In the genomic region with DNA sequence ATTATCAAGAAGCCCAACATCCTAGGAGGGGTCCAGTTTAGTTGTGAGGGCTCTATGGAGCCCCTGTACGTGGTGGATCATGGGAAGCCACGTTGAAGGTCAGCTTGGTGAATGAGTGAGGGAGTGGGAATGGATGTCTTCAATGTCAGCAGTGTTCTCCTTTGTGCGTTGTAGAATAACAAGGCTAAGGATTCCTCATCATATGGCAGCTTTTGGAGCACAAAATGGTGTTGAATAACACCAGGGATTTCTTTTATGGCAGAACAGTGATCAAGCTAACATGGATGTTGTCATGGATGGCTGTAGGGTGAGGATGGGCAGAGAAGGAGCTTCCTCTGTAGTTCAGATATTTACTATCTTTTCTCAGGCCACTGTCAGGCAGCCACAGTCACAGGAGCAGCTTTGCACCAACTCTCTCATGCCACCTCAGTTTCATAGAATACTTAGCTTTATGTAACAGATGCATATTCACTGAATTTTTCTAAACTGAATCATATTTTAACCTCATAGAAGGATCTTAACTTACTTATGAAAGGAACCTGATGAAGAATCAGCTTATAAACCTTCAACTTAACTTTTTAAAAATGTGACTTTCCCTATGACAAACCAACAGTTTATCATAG, we compare ENCODE assay signal across 20 cellular contexts.
"Had no signal": no experiment of that assay in that cellular context is flagged by ENCODE, and none has a peak within 500 bp of the region (broad histone marks: within the 10 kb centered on the region; RNA-seq: fewer than 3 reads in every experiment).

No MANE protein-coding gene starts in this region.

- DNase-seq: activated CD4-positive, alpha-beta T cell treated with anti-CD3 and anti-CD28 coated beads for 4 hours; activated CD8-positive, alpha-beta memory T cell treated with anti-CD3 and anti-CD28 coated beads, Interleukin-2, amount 50 U/mL, for 48 hours; activated CD8-positive, alpha-beta T cell treated with anti-CD3 and anti-CD28 coated beads, Interleukin-2, amount 10 ng/mL, durations not matched to agents 7 days and 5 days; activated gamma-delta T cell treated with Interleukin-2 at 50 U/mL for 16 hours; amniotic stem cell; caudate nucleus; heart left ventricle; immature natural killer cell; mesendoderm; SK-N-SH; stimulated activated CD4-positive, alpha-beta T cell treated with anti-CD3 and anti-CD28 coated beads, Interleukin-4, amount 100 ng/mL, for 24 hours had no signal

- H3K9me3 ChIP-seq: gastroesophageal sphincter, heart left ventricle, SK-N-SH, thoracic aorta had no signal

- H3K4me2 ChIP-seq: SK-N-SH, smooth muscle cell had no signal

- H3K4me3 Mint-ChIP-seq: activated CD8-positive, alpha-beta T cell treated with anti-CD3 and anti-CD28 coated beads, Interleukin-2, amount 10 ng/mL, durations not matched to agents 7 days and 5 days; activated naive CD8-positive, alpha-beta T cell; immature natural killer cell; nephron; stimulated activated memory B cell treated with anti-CD40 and anti-IgM and Interleukin-4, amounts not matched to agents 10 μg/mL and 1 μg/mL and 100 μg/mL, for 72 hours; T-helper 2 cell treated with Interferon-gamma antibody and Interleukin-4, amounts not matched to agents 5 μg/mL and 100 μg/mL, for 36 hours; WTC11 had no signal

- ATAC-seq: activated CD8-positive, alpha-beta T cell treated with anti-CD3 and anti-CD28 coated beads, Interleukin-2, amount 10 ng/mL, durations not matched to agents 7 days and 5 days; gastroesophageal sphincter; heart left ventricle; sciatic nerve; stimulated activated memory B cell treated with anti-CD40 and anti-IgM and Interleukin-4, amounts not matched to agents 10 μg/mL and 1 μg/mL and 100 μg/mL, for 72 hours; WTC11 had no signal

- H3K36me3 ChIP-seq: thoracic aorta had no signal

- H3K27me3 Mint-ChIP-seq: activated naive CD8-positive, alpha-beta T cell; stimulated activated memory B cell treated with anti-CD40 and anti-IgM and Interleukin-4, amounts not matched to agents 10 μg/mL and 1 μg/mL and 100 μg/mL, for 72 hours had no signal

- H3K4me1 Mint-ChIP-seq: immature natural killer cell; stimulated activated memory B cell treated with anti-CD40 and anti-IgM and Interleukin-4, amounts not matched to agents 10 μg/mL and 1 μg/mL and 100 μg/mL, for 72 hours had no signal

- H3K9ac ChIP-seq: SK-N-SH had no signal

- H3K27me3 ChIP-seq: gastroesophageal sphincter, heart left ventricle had no signal

- H3K27ac Mint-ChIP-seq: activated CD8-positive, alpha-beta T cell treated with anti-CD3 and anti-CD28 coated beads, Interleukin-2, amount 10 ng/mL, durations not matched to agents 7 days and 5 days; activated naive CD8-positive, alpha-beta T cell; immature natural killer cell; nephron; stimulated activated memory B cell treated with anti-CD40 and anti-IgM and Interleukin-4, amounts not matched to agents 10 μg/mL and 1 μg/mL and 100 μg/mL, for 72 hours; T-helper 2 cell treated with Interferon-gamma antibody and Interleukin-4, amounts not matched to agents 5 μg/mL and 100 μg/mL, for 36 hours had no signal

- H3K4me3 ChIP-seq: gastroesophageal sphincter, heart left ventricle, smooth muscle cell, thoracic aorta had no signal

- H3K9me3 Mint-ChIP-seq: immature natural killer cell; nephron; stimulated activated memory B cell treated with anti-CD40 and anti-IgM and Interleukin-4, amounts not matched to agents 10 μg/mL and 1 μg/mL and 100 μg/mL, for 72 hours; T-helper 2 cell treated with Interferon-gamma antibody and Interleukin-4, amounts not matched to agents 5 μg/mL and 100 μg/mL, for 36 hours had no signal

- H3K27ac ChIP-seq: gastroesophageal sphincter, thoracic aorta had no signal
